In genomic region chr13:111528513-111528912, GRCh38 we compare ENCODE assay signal across 23 cellular contexts.
"Had no signal": no experiment of that assay in that cellular context is flagged by ENCODE, and none has a peak within 500 bp of the region (broad histone marks: within the 10 kb centered on the region; RNA-seq: fewer than 3 reads in every experiment).

No MANE protein-coding gene starts in this region.

- H3K27ac ChIP-seq: HL-60, SJSA1, SK-N-MC had no signal

- DNase-seq: KBM-7, MV-4-11, NCI-H1048, NCI-H1105, NCI-H1417, NCI-H1436 treated with DMSO at 0.1 percent for 48 hours, NCI-H1694, NCI-H187 treated with DMSO at 0.1 percent for 48 hours, NCI-H2029 treated with DMSO at 0.1 percent for 48 hours, NCI-H2171 treated with DMSO at 0.1 percent for 48 hours, NCI-H345, NCI-H446 treated with DMSO at 0.1 percent for 48 hours, NCI-H510A treated with DMSO at 0.1 percent for 48 hours, NCI-H526 treated with DMSO at 0.1 percent for 48 hours, NCI-H774, Right ventricle myocardium superior, RPMI8226, SIG-M5 had no signal

- H3K4me1 ChIP-seq: SJSA1 had no signal

- H3K36me3 ChIP-seq: SJSA1 had no signal

- H3K9me3 ChIP-seq: SJSA1 had no signal

- H3K4me3 ChIP-seq: SJSA1, SK-N-MC had no signal

- FAIRE-seq: HTR-8/SVneo, RCC 7860 had no signal
